Comparison of ENCODE assay signal across 1 cellular context in genomic region chr10:36451391-36451790, GRCh38.
TF ChIP-seq lines count a peak whose summit lies in the region.

No MANE protein-coding gene starts in this region.

TF ChIP-seq in IMR-90, 13 proteins besides CTCF, POLR2A, EP300 and RAD21 (continued from another document):
- TF ChIP-seq SMC3 (IDR thresholded peaks at IDR 0.05; ENCODE audit: low read depth, low read length), result no peak
- no peak for TF ChIP-seq USF2 (IDR thresholded peaks at IDR 0.05; ENCODE audit: low read depth, low read length)
- TF ChIP-seq MAZ (IDR thresholded peaks at IDR 0.05; ENCODE audit: borderline replicate concordance, low read depth, low read length), result no peak
- no peak for TF ChIP-seq NFE2L2 (IDR thresholded peaks at IDR 0.05; ENCODE audit: low read depth, low read length)
- TF ChIP-seq MXI1 (IDR thresholded peaks at IDR 0.05; ENCODE audit: borderline replicate concordance, low read depth, low read length), result no peak
- no peak for TF ChIP-seq RFX5 (IDR thresholded peaks at IDR 0.05; ENCODE audit: low read depth, low read length)
- TF ChIP-seq CEBPB (IDR thresholded peaks at IDR 0.05; ENCODE audit: low read depth, low read length), result no peak
TF ChIP-seq in IMR-90: peak in this region for 0.
